9 cellular contexts compared by ENCODE assay signal in the genomic region with DNA sequence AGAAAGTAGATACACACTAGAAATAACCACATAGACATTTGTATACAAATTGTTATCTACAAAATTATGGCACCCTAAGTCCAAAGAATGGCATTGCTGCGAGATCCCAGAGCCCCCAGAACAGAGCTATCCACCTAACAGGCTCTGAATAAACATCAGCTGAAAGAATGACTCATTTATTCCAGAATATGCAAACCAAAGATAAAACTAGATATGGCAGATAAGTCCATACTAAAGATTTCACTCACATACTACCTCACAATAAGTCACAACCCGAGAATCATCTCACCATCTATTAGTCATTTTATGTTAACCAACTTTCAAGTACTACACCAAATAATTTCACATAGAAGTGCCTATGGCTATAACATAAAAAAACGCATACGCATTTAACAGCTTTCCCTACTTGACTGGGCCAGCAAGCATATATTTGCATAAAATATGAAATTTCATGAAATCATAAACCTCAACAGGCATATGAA. TPM values are rescaled to one million over a fixed set of nuclear protein-coding genes. Genes with fewer than 3 reads are reported as not detected.
DNase-seq lines count a peak whose midpoint lies in the region; ATAC-seq, FAIRE-seq and TF ChIP-seq lines count a peak whose summit lies in the region.
"Had no signal": no experiment of that assay in that cellular context is flagged by ENCODE, and none has a peak within 500 bp of the region (broad histone marks: within the 10 kb centered on the region; RNA-seq: fewer than 3 reads in every experiment).

No MANE protein-coding gene starts in this region.

- peaks cover 80% of the 10 kb centered on the region for H3K4me1 ChIP-seq in HepG2 (ENCODE audit: insufficient read depth, low read length)

- no peaks in the 10 kb centered on the region for H3K36me3 Mint-ChIP-seq in T-helper 17 cell (ENCODE audit: low read depth)

- H3K27ac Mint-ChIP-seq in T-helper 17 cell, result peak overlapping the region; percentile 79
- H3K27ac Mint-ChIP-seq: dendritic cell treated with granulocyte-macrophage colony-stimulating factor and Interleukin-4, amounts not matched to agents 40 ng/mL and 50 ng/mL, for 4 days had no signal

- H2AFZ ChIP-seq in HepG2 (ENCODE audit: low read length), result no peak overlapping the region

- in situ Hi-C loops in HepG2 (cut with HindIII; ENCODE audit: extremely low pct_ligation_motif_present, low pct_unique_long_range_greater_than_20kb), result no loop called here

- POLR2A ChIA-PET in HepG2 (lab: Yijun Ruan, JAX), result interaction anchor here (1.2 to 1.8 kb wide), 2 partner anchors 11 to 39 kb away, joined by 3 to 6 read pairs; partner anchors contain the start of gene CDKN3

- TF ChIP-seq EP300 in HepG2 (IDR thresholded peaks at IDR 0.05; ENCODE audit: low read depth in 2 of 2, low read length in 2 of 2) (no peak), HepG2 (CRISPR knock-in tag; IDR thresholded peaks at IDR 0.05; ENCODE audit: borderline replicate concordance) (no peak)

- CTCF ChIA-PET in HepG2 (lab: Yijun Ruan, JAX; ENCODE audit: low intra/inter-chr PET ratio, low total read pairs), result no interaction called here

- TF ChIP-seq POLR2A in GM12892 (IDR thresholded peaks at IDR 0.05; ENCODE audit: low read depth, low read length), result no peak
- no peak for TF ChIP-seq POLR2A in HepG2 (IDR thresholded peaks at IDR 0.05; ENCODE audit: insufficient read depth in 1 of 2, low read depth in 2 of 2, low read length in 2 of 2)

- BruUV-seq in HepG2 (replicated peaks; lab: Mats Ljungman, UMichigan), result no TSS peak

- no peak overlapping the region for H3K4me3 ChIP-seq in HepG2 (replicated peaks in 1 of 3; ENCODE audit: insufficient read depth in 1 of 3, low read depth in 2 of 3, low read length in 3 of 3)

- WGBS in HepG2 (ENCODE audit: low lambda C conversion rate), result 92% methylated on average over 4 of the region's 4 CpGs

- H3K9me3 ChIP-seq in T-helper 17 cell (ENCODE audit: control insufficient read depth, low read length, poor library complexity, severe bottlenecking) (no peaks in the 10 kb centered on the region), HepG2 (ENCODE audit: low read length) (no peaks in the 10 kb centered on the region)

- H4K20me1 ChIP-seq in HepG2 (ENCODE audit: insufficient read depth, low read length), result peaks cover 18% of the 10 kb centered on the region

- no peak for DNase-seq in GM12892 (ENCODE audit: insufficient read length)
- DNase-seq in T-helper 17 cell, result no peak
- no peak for DNase-seq in HepG2 (ENCODE audit: low spot score)
- no peak for DNase-seq in NAMALWA (ENCODE audit: low spot score)
- no peak for DNase-seq in DMS153 (lab: John Stamatoyannopoulos, UW)
- no peak for DNase-seq in NCI-H146 treated with DMSO at 0.1 percent for 48 hours (lab: John Stamatoyannopoulos, UW; ENCODE audit: unreplicated experiment)
- no peak for DNase-seq in posterior cingulate gyrus

- H3K79me2 ChIP-seq in HepG2 (ENCODE audit: insufficient read depth, low read length), result peaks cover 100% of the 10 kb centered on the region

- ATAC-seq in HG02870 (IDR thresholded peaks at IDR 0.05; ENCODE audit: unreplicated experiment) (peak; percentile 84), T-helper 17 cell (peak; percentile 21), HepG2 (no peak)

- peak overlapping the region; percentile 62 for H3K4me3 Mint-ChIP-seq in T-helper 17 cell
- H3K4me3 Mint-ChIP-seq: dendritic cell treated with granulocyte-macrophage colony-stimulating factor and Interleukin-4, amounts not matched to agents 40 ng/mL and 50 ng/mL, for 4 days had no signal

- no peaks in the 10 kb centered on the region for H3K27me3 Mint-ChIP-seq in T-helper 17 cell
- H3K27me3 Mint-ChIP-seq: dendritic cell treated with granulocyte-macrophage colony-stimulating factor and Interleukin-4, amounts not matched to agents 40 ng/mL and 50 ng/mL, for 4 days had no signal

- H3K36me3 ChIP-seq in HepG2 (replicated peaks in 1 of 2; ENCODE audit: control insufficient read depth in 1 of 2, insufficient read depth in 2 of 2, low read length in 2 of 2), result peaks cover 1 to 39% of the 10 kb centered on the region in 2 experiments; a peak in 4 of 5 replicates

- no peaks in the 10 kb centered on the region; a peak in 1 of 5 replicates for H3K27me3 ChIP-seq in HepG2 (ENCODE audit: control insufficient read depth in 1 of 2, insufficient read depth in 2 of 2, low read length in 2 of 2)

- TF ChIP-seq CTCF in HepG2 (CRISPR knock-in tag; IDR thresholded peaks at IDR 0.05), result no peak

- H3K4me1 Mint-ChIP-seq in T-helper 17 cell, result peaks cover 48% of the 10 kb centered on the region

- H3K9ac ChIP-seq in HepG2 (ENCODE audit: insufficient read depth, low read depth, low read length), result no peak overlapping the region

- TF ChIP-seq RAD21 in HepG2 (CRISPR knock-in tag; IDR thresholded peaks at IDR 0.05), result no peak

- intact Hi-C loops in HepG2 (cut with micrococcal nuclease; ENCODE audit: unreplicated experiment), result no loop called here
- intact Hi-C loops in posterior cingulate gyrus (cut with DNase I), result no loop called here

- peak overlapping the region; percentile 25 for H3K27ac ChIP-seq in HepG2 (ENCODE audit: extremely low read length, insufficient read depth, low read length)

- FAIRE-seq in GM12892 (lab: Jason Lieb, UNC), result peak; percentile 84
- FAIRE-seq in HepG2 (lab: Jason Lieb, UNC), result no peak

- no peak overlapping the region for H3K4me2 ChIP-seq in HepG2 (ENCODE audit: low read depth, low read length)

RNA-seq across cellular contexts. Expression of gene CNIH1, which starts 5.6 kb away (rescaled TPM):
- 84.4 TPM for polyA plus RNA-seq in GM12892 (2012; ENCODE audit: missing spikeins)
- total RNA-seq in T-helper 17 cell (10 to 100 TPM; 46.8 to 48.3 TPM), HepG2 (2016; rRNA removed; fragmentation: Illumina TruSeq; extraction: Trizol) (141 and 166 TPM in 2 replicates)
- 78.4 and 95.3 TPM in 2 replicates for total RNA-seq in HepG2 (2016; cell fraction: cytosol; rRNA removed; fragmentation: Illumina TruSeq; extraction: Trizol; ENCODE audit: low read depth)
- 150 and 169 TPM in 2 replicates for total RNA-seq in HepG2 (2016; cell fraction: insoluble cytoplasmic fraction; rRNA removed; fragmentation: Illumina TruSeq; extraction: Trizol)
- 182 and 203 TPM in 2 replicates for total RNA-seq in HepG2 (2016; cell fraction: membrane; rRNA removed; fragmentation: Illumina TruSeq; extraction: Trizol)
- total RNA-seq in HepG2 (2016; cell fraction: nucleus; rRNA removed; fragmentation: Illumina TruSeq; extraction: Trizol), result 107 and 124 TPM in 2 replicates
- polyA plus RNA-seq in HepG2 (2011; rRNA removed), result 335 and 421 TPM in 2 replicates
- polyA plus RNA-seq in HepG2 (2011; cell fraction: cytosol; rRNA removed), result 589 and 760 TPM in 2 replicates
- polyA plus RNA-seq in HepG2 (2011; cell fraction: nucleus; rRNA removed), result 90.4 and 93.4 TPM in 2 replicates
- polyA plus RNA-seq in HepG2 (2012), result 212 and 227 TPM in 2 replicates
- 124 and 138 TPM in 2 replicates for polyA plus RNA-seq in HepG2 (2016; cell fraction: cytosol; fragmentation: Illumina TruSeq; extraction: Trizol; ENCODE audit: low read depth)
- 185 and 205 TPM in 2 replicates for polyA plus RNA-seq in HepG2 (2016; cell fraction: insoluble cytoplasmic fraction; fragmentation: Illumina TruSeq; extraction: Trizol; ENCODE audit: low read depth)
- polyA plus RNA-seq in HepG2 (2016; cell fraction: membrane; fragmentation: Illumina TruSeq; extraction: Trizol; ENCODE audit: low read depth), result 220 and 225 TPM in 2 replicates
- 245 and 260 TPM in 2 replicates for polyA plus RNA-seq in HepG2 (2016; cell fraction: nucleus; fragmentation: Illumina TruSeq; extraction: Trizol; ENCODE audit: insufficient read depth, low read depth)
- 581 and 762 TPM in 2 replicates for polyA minus RNA-seq in HepG2 (2011; rRNA and poly(A)+ RNA removed; ENCODE audit: low replicate concordance)
- polyA minus RNA-seq in HepG2 (2011; cell fraction: cytosol; rRNA and poly(A)+ RNA removed), result 203 and 246 TPM in 2 replicates
- 54.2 and 93.9 TPM in 2 replicates for polyA minus RNA-seq in HepG2 (2011; cell fraction: nucleus; rRNA and poly(A)+ RNA removed)

RNA-seq across cellular contexts. Expression of gene CDKN3, which starts 38.7 kb away (rescaled TPM):
- 40.2 TPM for polyA plus RNA-seq in GM12892 (2012; ENCODE audit: missing spikeins)
- total RNA-seq in T-helper 17 cell (1 to 10 TPM; 1.1 to 1.5 TPM), HepG2 (2016; rRNA removed; fragmentation: Illumina TruSeq; extraction: Trizol) (88.9 and 111 TPM in 2 replicates)
- 99.7 and 101 TPM in 2 replicates for total RNA-seq in HepG2 (2016; cell fraction: cytosol; rRNA removed; fragmentation: Illumina TruSeq; extraction: Trizol; ENCODE audit: low read depth)
- 85.6 and 114 TPM in 2 replicates for total RNA-seq in HepG2 (2016; cell fraction: insoluble cytoplasmic fraction; rRNA removed; fragmentation: Illumina TruSeq; extraction: Trizol)
- total RNA-seq in HepG2 (2016; cell fraction: membrane; rRNA removed; fragmentation: Illumina TruSeq; extraction: Trizol), result 103 and 105 TPM in 2 replicates
- 34.4 and 36.0 TPM in 2 replicates for total RNA-seq in HepG2 (2016; cell fraction: nucleus; rRNA removed; fragmentation: Illumina TruSeq; extraction: Trizol)
- polyA plus RNA-seq in HepG2 (2011; rRNA removed), result 35.6 and 63.0 TPM in 2 replicates
- 33.8 and 36.3 TPM in 2 replicates for polyA plus RNA-seq in HepG2 (2011; cell fraction: cytosol; rRNA removed)
- 11.3 and 11.6 TPM in 2 replicates for polyA plus RNA-seq in HepG2 (2011; cell fraction: nucleus; rRNA removed)
- polyA plus RNA-seq in HepG2 (2012), result 20.0 and 47.4 TPM in 2 replicates
- polyA plus RNA-seq in HepG2 (2016; cell fraction: cytosol; fragmentation: Illumina TruSeq; extraction: Trizol; ENCODE audit: low read depth), result 161 and 180 TPM in 2 replicates
- polyA plus RNA-seq in HepG2 (2016; cell fraction: insoluble cytoplasmic fraction; fragmentation: Illumina TruSeq; extraction: Trizol; ENCODE audit: low read depth), result 126 and 133 TPM in 2 replicates
- polyA plus RNA-seq in HepG2 (2016; cell fraction: membrane; fragmentation: Illumina TruSeq; extraction: Trizol; ENCODE audit: low read depth), result 133 and 134 TPM in 2 replicates
- polyA plus RNA-seq in HepG2 (2016; cell fraction: nucleus; fragmentation: Illumina TruSeq; extraction: Trizol; ENCODE audit: insufficient read depth, low read depth), result 52.0 and 52.9 TPM in 2 replicates
- polyA minus RNA-seq in HepG2 (2011; rRNA and poly(A)+ RNA removed; ENCODE audit: low replicate concordance), result 13.8 and 27.5 TPM in 2 replicates
- polyA minus RNA-seq in HepG2 (2011; cell fraction: cytosol; rRNA and poly(A)+ RNA removed), result 8.9 and 13.9 TPM in 2 replicates
- polyA minus RNA-seq in HepG2 (2011; cell fraction: nucleus; rRNA and poly(A)+ RNA removed), result 10.0 and 15.7 TPM in 2 replicates

RNA-seq across cellular contexts. Expression of gene GMFB, which starts 53.2 kb away (rescaled TPM):
- polyA plus RNA-seq in GM12892 (2012; ENCODE audit: missing spikeins), result 30.9 TPM
- total RNA-seq in T-helper 17 cell (10 to 100 TPM; 25.4 to 42.5 TPM), HepG2 (2016; rRNA removed; fragmentation: Illumina TruSeq; extraction: Trizol) (68.2 and 103 TPM in 2 replicates)
- total RNA-seq in HepG2 (2016; cell fraction: cytosol; rRNA removed; fragmentation: Illumina TruSeq; extraction: Trizol; ENCODE audit: low read depth), result 10.0 and 15.2 TPM in 2 replicates
- total RNA-seq in HepG2 (2016; cell fraction: insoluble cytoplasmic fraction; rRNA removed; fragmentation: Illumina TruSeq; extraction: Trizol), result 70.0 and 128 TPM in 2 replicates
- 24.3 and 26.6 TPM in 2 replicates for total RNA-seq in HepG2 (2016; cell fraction: membrane; rRNA removed; fragmentation: Illumina TruSeq; extraction: Trizol)
- 60.5 and 62.1 TPM in 2 replicates for total RNA-seq in HepG2 (2016; cell fraction: nucleus; rRNA removed; fragmentation: Illumina TruSeq; extraction: Trizol)
- polyA plus RNA-seq in HepG2 (2011; rRNA removed), result 12.9 and 17.3 TPM in 2 replicates
- 4.5 and 9.6 TPM in 2 replicates for polyA plus RNA-seq in HepG2 (2011; cell fraction: cytosol; rRNA removed)
- polyA plus RNA-seq in HepG2 (2011; cell fraction: nucleus; rRNA removed), result 8.7 and 12.8 TPM in 2 replicates
- polyA plus RNA-seq in HepG2 (2012), result 18.0 and 30.6 TPM in 2 replicates
- polyA plus RNA-seq in HepG2 (2016; cell fraction: cytosol; fragmentation: Illumina TruSeq; extraction: Trizol; ENCODE audit: low read depth), result 3.3 and 4.3 TPM in 2 replicates
- polyA plus RNA-seq in HepG2 (2016; cell fraction: insoluble cytoplasmic fraction; fragmentation: Illumina TruSeq; extraction: Trizol; ENCODE audit: low read depth), result 66.5 and 76.4 TPM in 2 replicates
- polyA plus RNA-seq in HepG2 (2016; cell fraction: membrane; fragmentation: Illumina TruSeq; extraction: Trizol; ENCODE audit: low read depth), result 14.4 and 17.7 TPM in 2 replicates
- 48.5 and 55.3 TPM in 2 replicates for polyA plus RNA-seq in HepG2 (2016; cell fraction: nucleus; fragmentation: Illumina TruSeq; extraction: Trizol; ENCODE audit: insufficient read depth, low read depth)
- 7.9 and 9.8 TPM in 2 replicates for polyA minus RNA-seq in HepG2 (2011; rRNA and poly(A)+ RNA removed; ENCODE audit: low replicate concordance)
- polyA minus RNA-seq in HepG2 (2011; cell fraction: cytosol; rRNA and poly(A)+ RNA removed), result 9.7 and 12.5 TPM in 2 replicates
- 54.5 and 62.3 TPM in 2 replicates for polyA minus RNA-seq in HepG2 (2011; cell fraction: nucleus; rRNA and poly(A)+ RNA removed)

Comparison
In these comparisons a context has a peak if more than half of its experiments do, and no peak if none do; other contexts are left out.
1. RNA of gene CDKN3, which starts 38.7 kb away (total RNA-seq): 34.4 to 114 TPM in HepG2; 1.1 to 1.5 TPM in T-helper 17 cell; every median in the first group is over 10 times any median in the second.